12 cellular contexts compared by ENCODE assay signal in genomic region chr2:155633887-155634570, GRCh38.
DNase-seq lines count a peak whose midpoint lies in the region; ATAC-seq and TF ChIP-seq lines count a peak whose summit lies in the region.
"Had no signal": no experiment of that assay in that cellular context is flagged by ENCODE, and none has a peak within 500 bp of the region (broad histone marks: within the 10 kb centered on the region; RNA-seq: fewer than 3 reads in every experiment).

No MANE protein-coding gene starts in this region.

- no peak overlapping the region for H3K27ac ChIP-seq in foreskin keratinocyte
- H3K27ac ChIP-seq: BLaER1 treated with 17β-estradiol and CSF1 and Interleukin-3, amounts not matched to agents 10 nM and 100 nM; heart left ventricle had no signal

- H3K27me3 ChIP-seq in foreskin keratinocyte: no peaks in the 10 kb centered on the region
- H3K27me3 ChIP-seq: BLaER1 treated with 17β-estradiol and CSF1 and Interleukin-3, amounts not matched to agents 10 nM and 100 nM; heart left ventricle had no signal

- no peak for TF ChIP-seq CTCF in foreskin keratinocyte (conservative IDR thresholded peaks at IDR 0.05)

- DNase-seq in LHCN-M2 (ENCODE audit: low read depth) (peak; percentile 1), foreskin keratinocyte (no peak), posterior cingulate gyrus (no peak), GOT3 (lab: John Stamatoyannopoulos, UW) (no peak), 8988T (no peak), AG20443 (ENCODE audit: low spot score) (no peak)
- DNase-seq: NCI-H1105, NCI-H82 had no signal

- ATAC-seq in GM18511 (IDR thresholded peaks at IDR 0.05; ENCODE audit: unreplicated experiment): peak; percentile 62
- peak; percentile 97 for ATAC-seq in GM21737 (IDR thresholded peaks at IDR 0.05; ENCODE audit: unreplicated experiment)
- ATAC-seq in foreskin keratinocyte: peak; percentile 41

- intact Hi-C loops in posterior cingulate gyrus (cut with DNase I): no loop called here

- no peaks in the 10 kb centered on the region for H3K4me1 ChIP-seq in foreskin keratinocyte
- H3K4me1 ChIP-seq: BLaER1 treated with 17β-estradiol and CSF1 and Interleukin-3, amounts not matched to agents 10 nM and 100 nM; heart left ventricle had no signal

Comparison
In these comparisons a context has a peak if more than half of its experiments do, and no peak if none do; other contexts are left out.
1. ATAC-seq: peak in every context shown above with its lines; median percentile 97 in GM21737; 62 in GM18511; 41 in foreskin keratinocyte.